In genomic region chr2:65369574-65369973, GRCh38 we compare ENCODE assay signal across 16 cellular contexts.
DNase-seq lines count a peak whose midpoint lies in the region; ATAC-seq and TF ChIP-seq lines count a peak whose summit lies in the region.
"Had no signal": no experiment of that assay in that cellular context is flagged by ENCODE, and none has a peak within 500 bp of the region (broad histone marks: within the 10 kb centered on the region; RNA-seq: fewer than 3 reads in every experiment).

No MANE protein-coding gene starts in this region.

- TF ChIP-seq CTCF in KMS-11 (conservative IDR thresholded peaks at IDR 0.05; ENCODE audit: low read depth, low read length) (no peak), Panc1 (IDR thresholded peaks at IDR 0.05) (no peak), glutamatergic neuron (IDR thresholded peaks at IDR 0.05; ENCODE audit: partially characterized antibody, unreplicated experiment) (no peak)

- H4K20me1 ChIP-seq in BLaER1 treated with 17β-estradiol and CSF1 and Interleukin-3, amounts not matched to agents 10 nM and 100 nM = peaks cover 49 to 100% (median 90%) of the 10 kb centered on the region in 11 experiments
- no peaks in the 10 kb centered on the region for H4K20me1 ChIP-seq in KMS-11 (ENCODE audit: insufficient read depth)

- peaks cover 2% of the 10 kb centered on the region for H3K9me3 Mint-ChIP-seq in glutamatergic neuron (ENCODE audit: unreplicated experiment)
- H3K9me3 Mint-ChIP-seq: CD14-positive monocyte; CD8-positive, alpha-beta T cell; H9 had no signal

- no TSS peak for BruUV-seq in Panc1 (replicated peaks; lab: Mats Ljungman, UMichigan)

- no peak overlapping the region for H3K9ac ChIP-seq in BLaER1 treated with 17β-estradiol and CSF1 and Interleukin-3, amounts not matched to agents 10 nM and 100 nM
- H3K9ac ChIP-seq in KMS-11 = no peak overlapping the region

- in situ Hi-C loops in Panc1 (cut with HindIII; ENCODE audit: low pct_unique_long_range_greater_than_20kb, low sequenced_read_pairs) = no loop called here

- POLR2A ChIA-PET in Panc1 (lab: Charles Lee) = interaction anchor here (0.6 kb wide), 1 partner anchor 11 kb away, joined by 3 read pairs; no protein-coding TSS in a partner anchor

- H3K27me3 Mint-ChIP-seq in glutamatergic neuron (ENCODE audit: unreplicated experiment) = no peaks in the 10 kb centered on the region

- peaks cover 72 to 94% (median 82%) of the 10 kb centered on the region in 10 experiments for H3K4me1 ChIP-seq in BLaER1 treated with 17β-estradiol and CSF1 and Interleukin-3, amounts not matched to agents 10 nM and 100 nM
- H3K4me1 ChIP-seq in KMS-11 (ENCODE audit: low read depth, poor library complexity, severe bottlenecking) = peaks cover 89% of the 10 kb centered on the region
- H3K4me1 ChIP-seq in Panc1 (ENCODE audit: control insufficient read depth, insufficient read depth, low read length) = peaks cover 96% of the 10 kb centered on the region

- H2AFZ ChIP-seq in KMS-11 (ENCODE audit: low read depth) = no peak overlapping the region

- peak overlapping the region in 2 of 11 experiments; percentile 21 to 63; a peak in 3 of 22 replicates for H3K27ac ChIP-seq in BLaER1 treated with 17β-estradiol and CSF1 and Interleukin-3, amounts not matched to agents 10 nM and 100 nM
- H3K27ac ChIP-seq in KMS-11 (0 out of 2 replicates have a peak overlapping the region, but pooled peaks have one; percentile 2), Panc1 (ENCODE audit: low read length) (peak overlapping the region; percentile 51)

- intact Hi-C loops in Panc1 (cut with micrococcal nuclease; ENCODE audit: unreplicated experiment) = loop anchor here (5.0 to 10.0 kb wide), 2 partner anchors 45 to 63 kb away; partner anchors contain the start of gene SPRED2

- no peak overlapping the region for H3K4me3 Mint-ChIP-seq in glutamatergic neuron (ENCODE audit: unreplicated experiment)
- H3K4me3 Mint-ChIP-seq: B cell; CD14-positive monocyte; CD8-positive, alpha-beta T cell; H9 had no signal

- H3K27me3 ChIP-seq in BLaER1 treated with 17β-estradiol and CSF1 and Interleukin-3, amounts not matched to agents 10 nM and 100 nM = no peaks in the 10 kb centered on the region
- H3K27me3 ChIP-seq in KMS-11 (ENCODE audit: insufficient read depth, low read depth) = no peaks in the 10 kb centered on the region
- no peaks in the 10 kb centered on the region for H3K27me3 ChIP-seq in Panc1 (ENCODE audit: control insufficient read depth, insufficient read depth, low read length)

- H3K36me3 ChIP-seq in BLaER1 treated with 17β-estradiol and CSF1 and Interleukin-3, amounts not matched to agents 10 nM and 100 nM = peaks cover 0 to 3% (median 0%) of the 10 kb centered on the region in 11 experiments; a peak in 2 of 22 replicates
- H3K36me3 ChIP-seq in KMS-11 (ENCODE audit: insufficient read depth) (no peaks in the 10 kb centered on the region), Panc1 (ENCODE audit: control insufficient read depth, insufficient read depth, low read length) (no peaks in the 10 kb centered on the region)

- DNase-seq in Panc1 (ENCODE audit: low read depth, low spot score) = no peak
- DNase-seq in glutamatergic neuron = no peak
- DNase-seq in SK-N-DZ (ENCODE audit: low spot score) = no peak
- no peak for DNase-seq in SW 1271 (lab: John Stamatoyannopoulos, UW)
- no peak for DNase-seq in activated gamma-delta T cell (lab: John Stamatoyannopoulos, UW)
- DNase-seq in activated T-cell treated with anti-CD3 and anti-CD28 coated beads for 4 hours = no peak
- DNase-seq: ACHN; CD8-positive, alpha-beta T cell; DMS 273 treated with DMSO at 0.1 percent for 48 hours; GOT3; H9 had no signal

- H3K79me2 ChIP-seq in KMS-11 (ENCODE audit: insufficient read depth, low read depth) = peaks cover 91% of the 10 kb centered on the region; the same call in 1 of the 2 replicates

- no peaks in the 10 kb centered on the region for H3K9me3 ChIP-seq in BLaER1 treated with 17β-estradiol and CSF1 and Interleukin-3, amounts not matched to agents 10 nM and 100 nM (replicated peaks in 1 of 11)
- H3K9me3 ChIP-seq in Panc1 (ENCODE audit: control insufficient read depth, insufficient read depth, low read depth, low read length) = no peaks in the 10 kb centered on the region

- CTCF ChIA-PET in Panc1 (lab: Charles Lee) = no interaction called here

- peak overlapping the region; percentile 63 to 94 (median 83); a peak in 20 of 22 replicates for H3K4me2 ChIP-seq in BLaER1 treated with 17β-estradiol and CSF1 and Interleukin-3, amounts not matched to agents 10 nM and 100 nM
- peak overlapping the region; percentile 55; the same call in 1 of the 2 replicates for H3K4me2 ChIP-seq in KMS-11

- no peak for ATAC-seq in Panc1
- ATAC-seq: CD8-positive, alpha-beta T cell; GM12878 had no signal

- peak overlapping the region; percentile 35 for H3K27ac Mint-ChIP-seq in glutamatergic neuron (ENCODE audit: unreplicated experiment)
- H3K27ac Mint-ChIP-seq: B cell; CD8-positive, alpha-beta T cell; H9 had no signal

- no peaks in the 10 kb centered on the region for H3K36me3 Mint-ChIP-seq in glutamatergic neuron (ENCODE audit: unreplicated experiment)
- H3K36me3 Mint-ChIP-seq: CD8-positive, alpha-beta T cell had no signal

- H3K4me3 ChIP-seq in BLaER1 treated with 17β-estradiol and CSF1 and Interleukin-3, amounts not matched to agents 10 nM and 100 nM = no peak overlapping the region
- no peak overlapping the region for H3K4me3 ChIP-seq in KMS-11 (IDR thresholded peaks at IDR 0.05; ENCODE audit: insufficient read depth, low read depth, low read length)
- H3K4me3 ChIP-seq in Panc1 (ENCODE audit: low read depth in 2 of 2, low read length in 2 of 2) = no peak overlapping the region
- H3K4me3 ChIP-seq: GM12878 had no signal

- H3K4me1 Mint-ChIP-seq in glutamatergic neuron (ENCODE audit: low read depth, unreplicated experiment) = peaks cover 61% of the 10 kb centered on the region
